13 cellular contexts compared by ENCODE assay signal in the genomic region with DNA sequence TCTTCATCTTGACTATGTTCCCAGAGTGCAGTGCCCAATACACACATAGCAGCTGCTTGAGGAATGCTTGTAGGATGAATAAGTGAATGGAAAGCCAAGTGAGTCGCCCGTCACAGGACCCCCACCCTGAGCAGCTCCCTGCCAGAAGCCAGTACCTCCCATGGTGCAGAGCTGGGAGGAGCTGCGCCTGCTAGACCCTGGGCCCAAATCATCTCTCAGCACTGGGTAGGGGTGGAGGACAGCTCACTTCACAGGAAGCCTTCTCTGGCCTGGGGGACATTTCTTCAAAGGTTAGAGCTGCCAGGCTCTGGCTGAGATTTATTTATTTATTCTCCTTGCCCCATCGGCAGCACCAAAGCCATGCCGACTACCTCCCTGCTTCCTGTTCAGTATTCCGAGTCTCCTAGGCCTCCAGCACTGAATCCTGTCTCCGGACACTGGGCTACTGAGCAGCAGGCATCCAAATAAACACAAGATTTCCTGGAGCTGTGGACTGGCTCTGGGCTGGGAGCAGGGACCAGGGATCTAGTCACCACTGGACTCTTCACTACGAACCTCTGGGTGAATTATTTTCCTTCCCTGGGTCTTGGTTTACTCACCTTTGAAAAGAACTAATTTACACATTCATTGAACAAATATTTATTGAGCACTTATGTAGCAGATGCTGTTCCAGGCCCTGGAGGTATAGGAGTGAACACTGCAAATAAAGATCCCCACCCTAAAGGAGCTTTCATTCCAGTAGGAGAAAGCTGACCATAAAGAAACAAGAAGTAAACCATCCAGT.
DNase-seq lines count a peak whose midpoint lies in the region; ATAC-seq and TF ChIP-seq lines count a peak whose summit lies in the region.
"Had no signal": no experiment of that assay in that cellular context is flagged by ENCODE, and none has a peak within 500 bp of the region (broad histone marks: within the 10 kb centered on the region; RNA-seq: fewer than 3 reads in every experiment).

No MANE protein-coding gene starts in this region.

- H3K36me3 ChIP-seq in mucosa of rectum (ENCODE audit: control insufficient read depth in 2 of 2, insufficient read depth in 2 of 2, low read length in 2 of 2) (no peaks in the 10 kb centered on the region), OCI-LY7 (ENCODE audit: insufficient read depth, low read length) (no peaks in the 10 kb centered on the region)

- H3K79me2 ChIP-seq in OCI-LY7 (ENCODE audit: insufficient read depth, low read depth, low read length): no peaks in the 10 kb centered on the region

- TF ChIP-seq CTCF in OCI-LY7 (conservative IDR thresholded peaks at IDR 0.05; ENCODE audit: low read length): no peak

- peak overlapping the region in 1 of 2 donors; percentile 55 for H3K9ac ChIP-seq in mucosa of rectum (ENCODE audit: low read depth in 1 of 2, low read length in 2 of 2)

- H3K4me3 ChIP-seq in mucosa of rectum (ENCODE audit: low read length in 2 of 2) (peak overlapping the region in 1 of 2 donors; percentile 4), OCI-LY7 (ENCODE audit: low read depth, low read length, poor library complexity, severe bottlenecking) (no peak overlapping the region)

- H3K27me3 ChIP-seq in mucosa of rectum (ENCODE audit: control insufficient read depth in 2 of 2, insufficient read depth in 2 of 2, low read length in 2 of 2): no peaks in the 10 kb centered on the region

- CTCF ChIA-PET in OCI-LY7 (lab: Charles Lee; ENCODE audit: unreplicated experiment): no interaction called here

- no peak overlapping the region for H3K4me2 ChIP-seq in OCI-LY7 (ENCODE audit: low read length)

- no peaks in the 10 kb centered on the region for H3K9me3 ChIP-seq in mucosa of rectum (ENCODE audit: control insufficient read depth in 2 of 2, low read length in 2 of 2)
- H3K9me3 ChIP-seq in OCI-LY7 (ENCODE audit: low read length): no peaks in the 10 kb centered on the region

- ATAC-seq in HG02870 (IDR thresholded peaks at IDR 0.05; ENCODE audit: unreplicated experiment): no peak

- intact Hi-C loops in OCI-LY7 (cut with micrococcal nuclease; ENCODE audit: unreplicated experiment): no loop called here

- POLR2A ChIA-PET in OCI-LY7 (lab: Charles Lee): no interaction called here

- H3K27ac ChIP-seq in mucosa of rectum (ENCODE audit: low read depth in 2 of 2, low read length in 2 of 2) (peak overlapping the region; percentile 49 to 67), OCI-LY7 (ENCODE audit: low read depth, low read length, poor library complexity, severe bottlenecking) (no peak overlapping the region)

- BruUV-seq in OCI-LY7 (replicated peaks; lab: Mats Ljungman, UMichigan): no TSS peak

- H3K4me1 ChIP-seq in mucosa of rectum (ENCODE audit: control insufficient read depth in 2 of 2, insufficient read depth in 2 of 2, low read length in 2 of 2) (peaks cover 20 to 32% of the 10 kb centered on the region in 2 donors), OCI-LY7 (ENCODE audit: insufficient read depth, low read length, poor library complexity, severe bottlenecking) (no peaks in the 10 kb centered on the region)

- DNase-seq in DMS53 (lab: John Stamatoyannopoulos, UW) (peak; percentile 98), NCI-H345 (lab: John Stamatoyannopoulos, UW) (peak; percentile 61), brain pericyte (ENCODE audit: low read depth, low spot score) (peak; percentile 8), T-helper 9 cell (no peak), OCI-LY7 (ENCODE audit: low spot score) (no peak), medulla oblongata (ENCODE audit: extremely low spot score) (no peak)
- DNase-seq: activated CD4-positive, alpha-beta T cell treated with anti-CD3 and anti-CD28 coated beads for 1 hour; activated T-cell treated with anti-CD3 and anti-CD28 coated beads, Interleukin-2, amount 50 U/mL, for 48 hours; DMS79; NK-92 treated with Interleukin-12 subunit alpha and Interleukin-12 subunit beta, amount 100 ng/mL, for 24 hours; stimulated activated CD4-positive, alpha-beta T cell treated with anti-CD3 and anti-CD28 coated beads, Interleukin-1b, Interleukin-23, amount 100 ng/mL, for 48 hours had no signal

- no peaks in the 10 kb centered on the region for H4K20me1 ChIP-seq in OCI-LY7 (ENCODE audit: insufficient read depth, low read length)

- no peak overlapping the region for H2AFZ ChIP-seq in OCI-LY7 (ENCODE audit: low read length)

- no peaks in the 10 kb centered on the region for H3K9me2 ChIP-seq in OCI-LY7 (ENCODE audit: insufficient read depth, low read length)

Comparison
In these comparisons a context has a peak if more than half of its experiments do, and no peak if none do; other contexts are left out.
1. DNase-seq: peak in DMS53 (single experiment), NCI-H345 (single experiment) and brain pericyte (single experiment); none in T-helper 9 cell (single experiment), OCI-LY7 (single experiment) and medulla oblongata (single experiment).